In the genomic region with DNA sequence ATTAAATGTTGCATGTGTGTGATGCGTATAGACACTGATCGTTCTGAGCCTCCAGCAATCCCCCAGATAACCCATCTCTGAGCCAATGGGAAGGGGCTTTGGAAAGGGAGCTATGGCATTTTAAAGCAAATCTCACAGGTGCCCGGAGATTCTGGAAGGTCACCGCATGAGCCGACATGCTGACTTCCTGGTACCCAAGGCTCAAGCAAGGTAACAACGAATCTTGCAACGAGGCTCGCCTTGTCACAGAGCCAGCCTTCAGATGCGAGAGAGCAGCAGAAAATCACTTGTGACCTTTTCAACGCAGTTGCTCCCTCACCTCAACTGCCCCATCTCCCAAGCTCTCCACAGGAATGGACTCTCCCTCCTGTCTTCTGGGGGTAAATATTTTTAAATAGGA, we compare ENCODE assay signal across 18 cellular contexts.
"Had no signal": no experiment of that assay in that cellular context is flagged by ENCODE, and none has a peak within 500 bp of the region (broad histone marks: within the 10 kb centered on the region; RNA-seq: fewer than 3 reads in every experiment).

No MANE protein-coding gene starts in this region.

- DNase-seq: IMR-90, KG1, MM.1S, NCI-H1092 treated with DMSO at 0.1 percent for 48 hours, NCI-H1436, NCI-H187, NCI-H2029, NCI-H2081 treated with DMSO at 0.1 percent for 48 hours, NCI-H2171, NCI-H226, NCI-H446, NCI-H510A, NCI-H524 treated with DMSO at 0.1 percent for 48 hours, NCI-H69, NCI-H774, RPMI8226 had no signal

- ATAC-seq: HepG2, SK-N-SH treated with all-trans-retinoic acid at 6 μM for 48 hours had no signal
